17 cellular contexts compared by ENCODE assay signal in the genomic region with DNA sequence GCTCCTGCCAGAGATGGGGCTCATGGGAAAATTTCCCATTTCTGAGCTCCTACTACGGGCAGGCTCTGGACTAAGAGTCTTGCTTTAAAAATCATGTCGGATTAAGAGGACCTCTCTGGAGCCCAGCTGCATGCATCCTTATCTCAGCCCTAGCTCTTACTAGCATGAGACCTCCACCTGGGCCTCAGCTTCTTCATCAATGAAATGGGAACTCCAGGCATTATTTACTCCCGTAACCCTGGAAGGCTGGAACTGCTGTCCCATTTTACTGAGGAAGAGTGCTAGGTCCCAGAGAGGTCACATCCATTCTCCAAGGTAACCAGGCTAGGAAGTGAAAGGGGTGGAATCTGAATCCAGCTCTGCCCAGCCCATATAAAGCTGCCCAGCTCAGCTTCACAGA. TPM values are rescaled to one million over a fixed set of nuclear protein-coding genes. Genes with fewer than 3 reads are reported as not detected.
"Had no signal": no experiment of that assay in that cellular context is flagged by ENCODE, and none has a peak within 500 bp of the region (broad histone marks: within the 10 kb centered on the region; RNA-seq: fewer than 3 reads in every experiment).

No MANE protein-coding gene starts in this region.

- H3K36me3 ChIP-seq: right atrium auricular region, upper lobe of right lung had no signal

- DNase-seq: activated CD4-positive, alpha-beta T cell treated with anti-CD3 and anti-CD28 coated beads for 4 hours; activated CD8-positive, alpha-beta memory T cell treated with anti-CD3 and anti-CD28 coated beads, Interleukin-2, amount 50 U/mL, for 4 hours; activated CD8-positive, alpha-beta T cell treated with anti-CD3 and anti-CD28 coated beads for 36 hours; effector CD4-positive, alpha-beta T cell; posterior cingulate gyrus; stimulated activated CD4-positive, alpha-beta T cell treated with anti-CD3 and anti-CD28 coated beads, Interleukin-1b, Interleukin-23, amount 100 ng/mL, for 48 hours; stimulated activated naive B cell treated with anti-CD40 and anti-IgM and Interleukin-4, amounts not matched to agents 10 μg/mL and 1 μg/mL and 100 μg/mL, for 72 hours; T-helper 1 cell; upper lobe of right lung had no signal

- H2AFZ ChIP-seq: hepatocyte had no signal

- H3K4me3 ChIP-seq: hepatocyte, right atrium auricular region, upper lobe of right lung had no signal

- H3K27me3 ChIP-seq: right atrium auricular region, upper lobe of right lung had no signal

- ATAC-seq: activated CD8-positive, alpha-beta T cell treated with anti-CD3 and anti-CD28 coated beads for 36 hours; stimulated activated naive B cell treated with anti-CD40 and anti-IgM and Interleukin-4, amounts not matched to agents 10 μg/mL and 1 μg/mL and 100 μg/mL, for 72 hours had no signal

- H3K27ac ChIP-seq: right atrium auricular region, VCaP had no signal

- H3K9me3 ChIP-seq: right atrium auricular region, SK-N-SH, upper lobe of right lung had no signal

- H3K79me2 ChIP-seq: hepatocyte had no signal

- FAIRE-seq: astrocyte, colon had no signal

- H3K4me2 ChIP-seq: SK-N-SH had no signal

- H3K9ac ChIP-seq: SK-N-SH had no signal

RNA-seq across cellular contexts. Expression of a gene that starts 34.9 kb away (rescaled TPM):
- total RNA-seq: cardiac septum, myocyte had no signal
